Comparison of ENCODE assay signal across 1 cellular context in genomic region chr5:154849791-154850201, GRCh38.
TF ChIP-seq lines count a peak whose summit lies in the region.

No MANE protein-coding gene starts in this region.

TF ChIP-seq in GM23338, 12 proteins besides CTCF, POLR2A, EP300 and RAD21 (continued from another document):
- TF ChIP-seq, protein P1, sequence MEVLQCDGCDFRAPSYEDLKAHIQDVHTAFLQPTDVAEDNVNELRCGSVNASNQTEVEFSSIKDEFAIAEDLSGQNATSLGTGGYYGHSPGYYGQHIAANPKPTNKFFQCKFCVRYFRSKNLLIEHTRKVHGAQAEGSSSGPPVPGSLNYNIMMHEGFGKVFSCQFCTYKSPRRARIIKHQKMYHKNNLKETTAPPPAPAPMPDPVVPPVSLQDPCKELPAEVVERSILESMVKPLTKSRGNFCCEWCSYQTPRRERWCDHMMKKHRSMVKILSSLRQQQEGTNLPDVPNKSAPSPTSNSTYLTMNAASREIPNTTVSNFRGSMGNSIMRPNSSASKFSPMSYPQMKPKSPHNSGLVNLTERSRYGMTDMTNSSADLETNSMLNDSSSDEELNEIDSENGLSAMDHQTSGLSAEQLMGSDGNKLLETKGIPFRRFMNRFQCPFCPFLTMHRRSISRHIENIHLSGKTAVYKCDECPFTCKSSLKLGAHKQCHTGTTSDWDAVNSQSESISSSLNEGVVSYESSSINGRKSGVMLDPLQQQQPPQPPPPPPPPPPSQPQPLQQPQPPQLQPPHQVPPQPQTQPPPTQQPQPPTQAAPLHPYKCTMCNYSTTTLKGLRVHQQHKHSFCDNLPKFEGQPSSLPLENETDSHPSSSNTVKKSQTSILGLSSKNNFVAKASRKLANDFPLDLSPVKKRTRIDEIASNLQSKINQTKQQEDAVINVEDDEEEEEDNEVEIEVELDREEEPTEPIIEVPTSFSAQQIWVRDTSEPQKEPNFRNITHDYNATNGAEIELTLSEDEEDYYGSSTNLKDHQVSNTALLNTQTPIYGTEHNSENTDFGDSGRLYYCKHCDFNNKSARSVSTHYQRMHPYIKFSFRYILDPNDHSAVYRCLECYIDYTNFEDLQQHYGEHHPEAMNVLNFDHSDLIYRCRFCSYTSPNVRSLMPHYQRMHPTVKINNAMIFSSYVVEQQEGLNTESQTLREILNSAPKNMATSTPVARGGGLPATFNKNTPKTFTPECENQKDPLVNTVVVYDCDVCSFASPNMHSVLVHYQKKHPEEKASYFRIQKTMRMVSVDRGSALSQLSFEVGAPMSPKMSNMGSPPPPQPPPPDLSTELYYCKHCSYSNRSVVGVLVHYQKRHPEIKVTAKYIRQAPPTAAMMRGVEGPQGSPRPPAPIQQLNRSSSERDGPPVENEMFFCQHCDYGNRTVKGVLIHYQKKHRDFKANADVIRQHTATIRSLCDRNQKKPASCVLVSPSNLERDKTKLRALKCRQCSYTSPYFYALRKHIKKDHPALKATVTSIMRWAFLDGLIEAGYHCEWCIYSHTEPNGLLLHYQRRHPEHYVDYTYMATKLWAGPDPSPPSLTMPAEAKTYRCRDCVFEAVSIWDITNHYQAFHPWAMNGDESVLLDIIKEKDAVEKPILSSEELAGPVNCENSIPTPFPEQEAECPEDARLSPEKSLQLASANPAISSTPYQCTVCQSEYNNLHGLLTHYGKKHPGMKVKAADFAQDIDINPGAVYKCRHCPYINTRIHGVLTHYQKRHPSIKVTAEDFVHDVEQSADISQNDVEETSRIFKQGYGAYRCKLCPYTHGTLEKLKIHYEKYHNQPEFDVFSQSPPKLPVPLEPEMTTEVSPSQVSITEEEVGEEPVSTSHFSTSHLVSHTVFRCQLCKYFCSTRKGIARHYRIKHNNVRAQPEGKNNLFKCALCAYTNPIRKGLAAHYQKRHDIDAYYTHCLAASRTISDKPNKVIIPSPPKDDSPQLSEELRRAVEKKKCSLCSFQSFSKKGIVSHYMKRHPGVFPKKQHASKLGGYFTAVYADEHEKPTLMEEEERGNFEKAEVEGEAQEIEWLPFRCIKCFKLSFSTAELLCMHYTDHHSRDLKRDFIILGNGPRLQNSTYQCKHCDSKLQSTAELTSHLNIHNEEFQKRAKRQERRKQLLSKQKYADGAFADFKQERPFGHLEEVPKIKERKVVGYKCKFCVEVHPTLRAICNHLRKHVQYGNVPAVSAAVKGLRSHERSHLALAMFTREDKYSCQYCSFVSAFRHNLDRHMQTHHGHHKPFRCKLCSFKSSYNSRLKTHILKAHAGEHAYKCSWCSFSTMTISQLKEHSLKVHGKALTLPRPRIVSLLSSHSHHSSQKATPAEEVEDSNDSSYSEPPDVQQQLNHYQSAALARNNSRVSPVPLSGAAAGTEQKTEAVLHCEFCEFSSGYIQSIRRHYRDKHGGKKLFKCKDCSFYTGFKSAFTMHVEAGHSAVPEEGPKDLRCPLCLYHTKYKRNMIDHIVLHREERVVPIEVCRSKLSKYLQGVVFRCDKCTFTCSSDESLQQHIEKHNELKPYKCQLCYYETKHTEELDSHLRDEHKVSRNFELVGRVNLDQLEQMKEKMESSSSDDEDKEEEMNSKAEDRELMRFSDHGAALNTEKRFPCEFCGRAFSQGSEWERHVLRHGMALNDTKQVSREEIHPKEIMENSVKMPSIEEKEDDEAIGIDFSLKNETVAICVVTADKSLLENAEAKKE (CRISPR knock-in tag; IDR thresholded peaks at IDR 0.05): no peak
- no peak for TF ChIP-seq EZH2phosphoT487 (IDR thresholded peaks at IDR 0.05; ENCODE audit: unreplicated experiment)
